ENCODE assay signal across 12 cellular contexts in genomic region chr12:29750131-29750927, GRCh38. TPM values are rescaled to one million over a fixed set of nuclear protein-coding genes. Genes with fewer than 3 reads are reported as not detected.
DNase-seq lines count a peak whose midpoint lies in the region; ATAC-seq and FAIRE-seq lines count a peak whose summit lies in the region.
"Had no signal": no experiment of that assay in that cellular context is flagged by ENCODE, and none has a peak within 500 bp of the region (broad histone marks: within the 10 kb centered on the region; RNA-seq: fewer than 3 reads in every experiment).

No MANE protein-coding gene starts in this region.

- intact Hi-C loops in posterior vena cava (cut with DNase I), result no loop called here

- FAIRE-seq in RCC 7860 (lab: Jason Lieb, UNC), result no peak

- DNase-seq in RCC 7860 (ENCODE audit: low spot score), result peak; percentile 23
- DNase-seq in posterior vena cava (ENCODE audit: low spot score), result no peak
- no peak for DNase-seq in islet precursor cell
- DNase-seq in GM03348 (ENCODE audit: low spot score), result no peak
- DNase-seq in anterior cingulate cortex (lab: John Stamatoyannopoulos, UW), result no peak
- DNase-seq: CD4-positive, alpha-beta memory T cell; Kasumi-1; left lung; NCI-H526 had no signal

- ATAC-seq in GM18511 (IDR thresholded peaks at IDR 0.05; ENCODE audit: unreplicated experiment) (peak; percentile 90), GM21447 (IDR thresholded peaks at IDR 0.05; ENCODE audit: unreplicated experiment) (peak; percentile 92), HG03066 (IDR thresholded peaks at IDR 0.05; ENCODE audit: low read depth, unreplicated experiment) (peak; percentile 69)
- ATAC-seq: left lung had no signal

RNA-seq across cellular contexts. Expression of gene TMTC1, which starts 33.4 kb away (rescaled TPM):
- 10 to 100 TPM; 54.7 to 63.8 TPM for total RNA-seq in posterior vena cava
- total RNA-seq: CD4-positive, alpha-beta memory T cell had no signal
